1 cellular context compared by ENCODE assay signal in the genomic region with DNA sequence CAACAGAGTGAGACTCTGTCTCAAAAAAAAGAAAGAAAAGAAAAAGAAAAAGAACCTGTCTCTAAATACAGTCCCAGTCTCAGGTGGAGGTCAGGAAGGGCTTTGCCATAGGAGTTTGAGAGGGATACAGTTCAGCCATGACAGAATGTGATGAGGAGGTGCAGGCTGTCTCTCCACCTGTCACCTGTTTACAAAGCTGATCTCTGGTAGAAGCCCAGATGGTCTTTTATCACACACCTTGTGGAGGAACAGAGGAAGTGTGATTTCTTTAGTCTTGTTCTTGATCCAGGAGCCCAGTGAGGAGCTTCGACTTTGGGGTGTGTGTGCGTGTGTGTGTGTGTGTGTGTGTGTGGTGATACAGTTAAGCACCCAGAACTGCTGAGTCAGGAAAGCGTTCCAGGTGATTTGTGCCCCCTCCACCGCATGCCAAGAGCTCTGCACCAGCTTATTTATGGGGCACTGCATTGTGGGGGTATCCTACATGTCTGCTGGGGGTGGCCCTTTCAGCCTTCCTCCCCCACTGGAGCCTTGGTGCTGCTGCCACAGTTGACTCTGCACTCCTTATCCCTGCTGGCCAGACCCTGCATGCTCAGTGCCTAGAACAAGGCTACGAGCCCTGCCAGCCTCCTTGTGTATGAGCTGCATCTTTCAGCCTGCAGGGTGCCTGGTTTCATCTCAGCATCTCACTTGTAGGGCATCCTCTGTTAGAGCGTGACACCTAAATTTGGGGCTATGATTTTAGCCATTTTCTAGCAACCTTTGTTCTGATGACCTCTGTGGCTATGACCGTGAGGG.
TF ChIP-seq lines count a peak whose summit lies in the region.

No MANE protein-coding gene starts in this region.

TF ChIP-seq in GM23338, 12 proteins besides CTCF, POLR2A, EP300 and RAD21:
- TF ChIP-seq, protein P1, sequence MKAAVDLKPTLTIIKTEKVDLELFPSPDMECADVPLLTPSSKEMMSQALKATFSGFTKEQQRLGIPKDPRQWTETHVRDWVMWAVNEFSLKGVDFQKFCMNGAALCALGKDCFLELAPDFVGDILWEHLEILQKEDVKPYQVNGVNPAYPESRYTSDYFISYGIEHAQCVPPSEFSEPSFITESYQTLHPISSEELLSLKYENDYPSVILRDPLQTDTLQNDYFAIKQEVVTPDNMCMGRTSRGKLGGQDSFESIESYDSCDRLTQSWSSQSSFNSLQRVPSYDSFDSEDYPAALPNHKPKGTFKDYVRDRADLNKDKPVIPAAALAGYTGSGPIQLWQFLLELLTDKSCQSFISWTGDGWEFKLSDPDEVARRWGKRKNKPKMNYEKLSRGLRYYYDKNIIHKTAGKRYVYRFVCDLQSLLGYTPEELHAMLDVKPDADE (IDR thresholded peaks at IDR 0.05) = no peak
- TF ChIP-seq JUNB (IDR thresholded peaks at IDR 0.05; ENCODE audit: unreplicated experiment) (no peak), EZH2phosphoT487 (IDR thresholded peaks at IDR 0.05; ENCODE audit: unreplicated experiment) (no peak)
TF ChIP-seq in GM23338: peak in this region for 0.
